Comparison of ENCODE assay signal across 11 cellular contexts in the genomic region with DNA sequence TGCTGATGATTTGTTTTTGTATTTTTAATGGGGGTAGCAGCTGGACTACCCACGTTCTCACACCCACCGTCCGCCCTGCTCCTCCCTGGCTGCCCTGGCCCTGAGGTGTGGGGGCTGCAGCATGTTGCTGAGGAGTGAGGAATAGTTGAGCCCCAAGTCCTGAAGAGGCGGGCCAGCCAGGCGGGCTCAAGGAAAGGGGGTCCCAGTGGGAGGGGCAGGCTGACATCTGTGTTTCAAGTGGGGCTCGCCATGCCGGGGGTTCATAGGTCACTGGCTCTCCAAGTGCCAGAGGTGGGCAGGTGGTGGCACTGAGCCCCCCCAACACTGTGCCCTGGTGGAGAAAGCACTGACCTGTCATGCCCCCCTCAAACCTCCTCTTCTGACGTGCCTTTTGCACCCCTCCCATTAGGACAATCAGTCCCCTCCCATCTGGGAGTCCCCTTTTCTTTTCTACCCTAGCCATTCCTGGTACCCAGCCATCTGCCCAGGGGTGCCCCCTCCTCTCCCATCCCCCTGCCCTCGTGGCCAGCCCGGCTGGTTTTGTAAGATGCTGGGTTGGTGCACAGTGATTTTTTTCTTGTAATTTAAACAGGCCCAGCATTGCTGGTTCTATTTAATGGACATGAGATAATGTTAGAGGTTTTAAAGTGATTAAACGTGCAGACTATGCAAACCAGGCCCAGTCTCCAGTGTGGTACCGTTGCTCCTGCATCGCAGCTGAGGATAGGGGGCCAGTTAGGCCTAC. TPM values are rescaled to one million over a fixed set of nuclear protein-coding genes. Genes with fewer than 3 reads are reported as not detected.
DNase-seq lines count a peak whose midpoint lies in the region; ATAC-seq, FAIRE-seq and TF ChIP-seq lines count a peak whose summit lies in the region.
"Had no signal": no experiment of that assay in that cellular context is flagged by ENCODE, and none has a peak within 500 bp of the region (broad histone marks: within the 10 kb centered on the region; RNA-seq: fewer than 3 reads in every experiment).

No MANE protein-coding gene starts in this region.

- peaks cover 10 to 67% of the 10 kb centered on the region in 2 experiments; a peak in 4 of 5 replicates for H3K4me1 ChIP-seq in K562 (replicated peaks in 1 of 2; ENCODE audit: control insufficient read depth in 2 of 2, insufficient read depth in 2 of 2, low read length in 2 of 2)
- H3K4me1 ChIP-seq in mesenchymal stem cell (ENCODE audit: control insufficient read depth, insufficient read depth, low read depth, low read length), result peaks cover 24% of the 10 kb centered on the region
- H3K4me1 ChIP-seq in subcutaneous abdominal adipose tissue (ENCODE audit: control insufficient read depth in 5 of 5, insufficient read depth in 5 of 5, low read length in 5 of 5), result peaks cover 5 to 44% (median 36%) of the 10 kb centered on the region in 5 donors

- H4K20me1 ChIP-seq in K562 (replicated peaks; ENCODE audit: control insufficient read depth, insufficient read depth, low read length), result peaks cover 6% of the 10 kb centered on the region; the same call in 1 of the 2 replicates

- H3K9me1 ChIP-seq in K562 (ENCODE audit: control insufficient read depth, insufficient read depth, low read length), result peaks cover 3% of the 10 kb centered on the region

- TF ChIP-seq RAD21 in K562 (CRISPR knock-in tag; conservative IDR thresholded peaks at IDR 0.05 in 1 of 2, IDR thresholded peaks at IDR 0.05 in 1 of 2), result no peak

- intact Hi-C loops in activated CD4-positive, alpha-beta T cell treated with anti-CD3 and anti-CD28 coated beads for 36 hours (cut with DNase I, micrococcal nuclease), result loop anchor here in 1 of 2 experiments (10.0 kb wide), 1 partner anchor 188 kb away; no protein-coding TSS in a partner anchor
- intact Hi-C loops in K562 (cut with micrococcal nuclease), result loop anchor here (10.0 kb wide), 1 partner anchor 558 kb away; no protein-coding TSS in a partner anchor

- H4K91ac ChIP-seq in mesenchymal stem cell (ENCODE audit: low read length), result peak overlapping the region; percentile 14

- no peak overlapping the region for H2BK12ac ChIP-seq in mesenchymal stem cell (ENCODE audit: low read length in 2 of 2)

- H3K79me2 ChIP-seq in K562 (ENCODE audit: control insufficient read depth, insufficient read depth, low read length), result no peaks in the 10 kb centered on the region

- POLR2A ChIA-PET in activated CD4-positive, alpha-beta T cell treated with anti-CD3 and anti-CD28 coated beads for 36 hours (lab: Charles Lee), result interaction anchor here (0.6 to 1.4 kb wide), 2 partner anchors 12 to 46 kb away, joined by 4 read pairs; no protein-coding TSS in a partner anchor
- POLR2A ChIA-PET in K562 (lab: Yijun Ruan, JAX) (interaction anchor here (0.6 to 1.5 kb wide), 4 partner anchors 19 to 166 kb away, joined by 4 to 5 read pairs (median 4); a partner anchor contains a TSS), WTC11 (lab: Charles Lee) (no interaction called here)

- H3K18ac ChIP-seq in mesenchymal stem cell (ENCODE audit: low read depth in 1 of 2, low read length in 2 of 2), result no peak overlapping the region

- H3K27ac ChIP-seq in K562 (ENCODE audit: extremely low read depth, low read depth, low read length), result no peak overlapping the region
- no peak overlapping the region for H3K27ac ChIP-seq in mesenchymal stem cell (ENCODE audit: low read length, poor library complexity, severe bottlenecking)
- H3K27ac ChIP-seq in subcutaneous abdominal adipose tissue (ENCODE audit: low read depth, low read length), result peak overlapping the region; percentile 89

- no peak overlapping the region for H3K4me2 ChIP-seq in K562 (ENCODE audit: insufficient read depth, low read length)
- H3K4me2 ChIP-seq in mesenchymal stem cell (ENCODE audit: low read length, poor library complexity, severe bottlenecking), result no peak overlapping the region

- in situ Hi-C loops in K562 (cut with MboI), result loop anchor here (10.0 kb wide), 1 partner anchor 568 kb away; no protein-coding TSS in a partner anchor

- H3K27ac Mint-ChIP-seq in activated CD4-positive, alpha-beta T cell treated with anti-CD3 and anti-CD28 coated beads for 36 hours, result no peak overlapping the region
- H3K27ac Mint-ChIP-seq in WTC11, result no peak overlapping the region

- TF ChIP-seq CTCF in K562 (IDR thresholded peaks at IDR 0.05 in 2 of 3, conservative IDR thresholded peaks at IDR 0.05 in 1 of 3; ENCODE audit: insufficient read depth in 2 of 3, low read depth in 1 of 3, low read length in 3 of 3) (no peak), WTC11 (IDR thresholded peaks at IDR 0.05) (no peak)

- peaks cover 12% of the 10 kb centered on the region for H3K4me1 Mint-ChIP-seq in activated CD4-positive, alpha-beta T cell treated with anti-CD3 and anti-CD28 coated beads for 36 hours
- peaks cover 22% of the 10 kb centered on the region for H3K4me1 Mint-ChIP-seq in WTC11

- no peak overlapping the region for H3K4ac ChIP-seq in mesenchymal stem cell (ENCODE audit: low read depth in 1 of 2, low read length in 2 of 2)

- H3K9me3 Mint-ChIP-seq in activated CD4-positive, alpha-beta T cell treated with anti-CD3 and anti-CD28 coated beads for 36 hours (ENCODE audit: low read depth), result no peaks in the 10 kb centered on the region
- no peaks in the 10 kb centered on the region for H3K9me3 Mint-ChIP-seq in WTC11
- H3K9me3 Mint-ChIP-seq: naive thymus-derived CD8-positive, alpha-beta T cell had no signal

- H3K36me3 Mint-ChIP-seq in activated CD4-positive, alpha-beta T cell treated with anti-CD3 and anti-CD28 coated beads for 36 hours (ENCODE audit: low read depth), result peaks cover 30% of the 10 kb centered on the region
- H3K36me3 Mint-ChIP-seq in WTC11, result peaks cover 15% of the 10 kb centered on the region; the same call in 1 of the 2 replicates

- peaks cover 3% of the 10 kb centered on the region for H3K27me3 Mint-ChIP-seq in activated CD4-positive, alpha-beta T cell treated with anti-CD3 and anti-CD28 coated beads for 36 hours
- no peaks in the 10 kb centered on the region for H3K27me3 Mint-ChIP-seq in WTC11 (ENCODE audit: low read depth)

- H2BK120ac ChIP-seq in mesenchymal stem cell (ENCODE audit: low read depth, low read length), result no peak overlapping the region

- 81% methylated on average over 10 of the region's 13 CpGs for WGBS in K562 (ENCODE audit: insufficient coverage, low coverage, missing lambda C conversion rate)
- 91% methylated on average over 13 of the region's 13 CpGs for WGBS in mesenchymal stem cell

- peaks cover 56% of the 10 kb centered on the region for H3K36me3 ChIP-seq in K562 (ENCODE audit: control insufficient read depth, insufficient read depth, low read length)
- peaks cover 58 to 62% of the 10 kb centered on the region in 2 experiments for H3K36me3 ChIP-seq in mesenchymal stem cell (ENCODE audit: control insufficient read depth in 1 of 2, insufficient read depth in 2 of 2, low read depth in 1 of 2, low read length in 2 of 2)
- peaks cover 0 to 61% (median 58%) of the 10 kb centered on the region in 5 donors for H3K36me3 ChIP-seq in subcutaneous abdominal adipose tissue (ENCODE audit: control insufficient read depth in 5 of 5, insufficient read depth in 5 of 5, low read length in 5 of 5)

- H2AFZ ChIP-seq in K562 (ENCODE audit: low read depth, low read length) (no peak overlapping the region), mesenchymal stem cell (ENCODE audit: low read depth, low read length) (no peak overlapping the region)

- no peak overlapping the region for H2BK5ac ChIP-seq in mesenchymal stem cell (ENCODE audit: low read depth, low read length, poor library complexity, severe bottlenecking)

- H3K9ac ChIP-seq in K562 (ENCODE audit: insufficient read depth in 1 of 2, low read depth in 2 of 2, low read length in 2 of 2) (peak overlapping the region in 1 of 2 experiments; percentile 64; a peak in 1 of 4 replicates), mesenchymal stem cell (ENCODE audit: low read length) (peak overlapping the region; percentile 93), subcutaneous abdominal adipose tissue (ENCODE audit: low read length in 5 of 5) (peak overlapping the region; percentile 75 to 92 (median 90))

- H2AK5ac ChIP-seq in mesenchymal stem cell (ENCODE audit: low read length, severe bottlenecking), result no peak overlapping the region

- no peak overlapping the region for H2BK15ac ChIP-seq in mesenchymal stem cell (ENCODE audit: low read depth, poor library complexity, severe bottlenecking)

- H4K8ac ChIP-seq in mesenchymal stem cell (ENCODE audit: low read length), result peak overlapping the region; percentile 98

- peak; percentile 0 for ATAC-seq in activated CD4-positive, alpha-beta T cell treated with anti-CD3 and anti-CD28 coated beads for 36 hours
- ATAC-seq in K562 (peak; percentile 4; the same call in 1 of the 3 replicates), WTC11 (no peak)
- ATAC-seq: naive thymus-derived CD8-positive, alpha-beta T cell had no signal

- H3K79me1 ChIP-seq in mesenchymal stem cell (replicated peaks; ENCODE audit: low read length, poor library complexity, severe bottlenecking), result peaks cover 19% of the 10 kb centered on the region

- no peak overlapping the region for H3K14ac ChIP-seq in mesenchymal stem cell (ENCODE audit: low read length in 2 of 2)

- DNase-seq in activated CD4-positive, alpha-beta T cell treated with anti-CD3 and anti-CD28 coated beads for 36 hours, result peak; percentile 32
- DNase-seq in activated CD4-positive, alpha-beta T cell treated with anti-CD3 and anti-CD28 coated beads, Interleukin-2, amount 50 U/mL, for 4 hours, result no peak
- DNase-seq in K562 (ENCODE audit: extremely low read depth in 1 of 4, low spot score in 3 of 4), result no peak
- DNase-seq in mesenchymal stem cell, result no peak
- DNase-seq in WTC11 (ENCODE audit: low spot score), result no peak
- DNase-seq in GM19239 (ENCODE audit: insufficient read length, low spot score), result no peak
- DNase-seq in DMS53 treated with DMSO at 0.1 percent for 48 hours (lab: John Stamatoyannopoulos, UW; ENCODE audit: unreplicated experiment), result no peak
- DNase-seq: GF-D8; naive thymus-derived CD8-positive, alpha-beta T cell had no signal

- BruUV-seq in K562 (replicated peaks; lab: Mats Ljungman, UMichigan), result no TSS peak

- CTCF ChIA-PET in activated CD4-positive, alpha-beta T cell treated with anti-CD3 and anti-CD28 coated beads for 36 hours (lab: Charles Lee), result interaction anchor here (0.5 to 2.4 kb wide), 2 partner anchors 71 to 741 kb away, joined by 3 to 7 read pairs; no protein-coding TSS in a partner anchor
- CTCF ChIA-PET in K562 (lab: Yijun Ruan, JAX; ENCODE audit: low intra/inter-chr PET ratio), result interaction anchor here (0.6 kb wide), 1 partner anchor 49 kb away, joined by 3 read pairs; no protein-coding TSS in a partner anchor
- CTCF ChIA-PET in WTC11 (lab: Charles Lee), result interaction anchor here (1.0 to 4.9 kb wide), 4 partner anchors 21 to 563 kb away, joined by 3 to 75 read pairs (median 25); a partner anchor contains a TSS

- TF ChIP-seq EP300 in K562 (IDR thresholded peaks at IDR 0.05; ENCODE audit: low read length), result no peak

- H3K4me3 Mint-ChIP-seq in activated CD4-positive, alpha-beta T cell treated with anti-CD3 and anti-CD28 coated beads for 36 hours, result no peak overlapping the region
- H3K4me3 Mint-ChIP-seq in WTC11, result no peak overlapping the region

- TF ChIP-seq POLR2A in K562 (conservative IDR thresholded peaks at IDR 0.05), result no peak

- H3K9me3 ChIP-seq in K562 (replicated peaks; ENCODE audit: control insufficient read depth, insufficient read depth, low read depth, low read length) (no peaks in the 10 kb centered on the region), mesenchymal stem cell (ENCODE audit: control insufficient read depth, low read length) (no peaks in the 10 kb centered on the region), subcutaneous abdominal adipose tissue (ENCODE audit: control insufficient read depth in 5 of 5, low read length in 5 of 5) (no peaks in the 10 kb centered on the region)

- FAIRE-seq in K562 (lab: Jason Lieb, UNC), result no peak
- FAIRE-seq in GM19239 (lab: Jason Lieb, UNC), result no peak
- FAIRE-seq: TTC549 had no signal

- H3K23ac ChIP-seq in mesenchymal stem cell (ENCODE audit: low read length in 2 of 2), result no peak overlapping the region

- H3K4me3 ChIP-seq in K562, result no peak overlapping the region
- no peak overlapping the region for H3K4me3 ChIP-seq in mesenchymal stem cell (ENCODE audit: insufficient read depth in 1 of 2, low read depth in 1 of 2, low read length in 2 of 2)
- H3K4me3 ChIP-seq in subcutaneous abdominal adipose tissue (ENCODE audit: low read depth in 1 of 5, low read length in 5 of 5), result peak overlapping the region in 2 of 5 donors; percentile 74 to 83

- H3K27me3 ChIP-seq in K562 (ENCODE audit: control insufficient read depth in 2 of 2, insufficient read depth in 2 of 2, low read length in 2 of 2) (no peaks in the 10 kb centered on the region), mesenchymal stem cell (ENCODE audit: control insufficient read depth in 1 of 2, insufficient read depth in 1 of 2, low read length in 2 of 2) (no peaks in the 10 kb centered on the region), subcutaneous abdominal adipose tissue (ENCODE audit: control insufficient read depth in 5 of 5, insufficient read depth in 4 of 5, low read length in 5 of 5) (no peaks in the 10 kb centered on the region)

RNA-seq across cellular contexts. Expression of a gene that starts 1.4 kb away (rescaled TPM):
- 10 to 100 TPM; 12.2 to 15.6 TPM for total RNA-seq in activated CD4-positive, alpha-beta T cell treated with anti-CD3 and anti-CD28 coated beads for 36 hours
- total RNA-seq in K562 (2011; cell fraction: chromatin; rRNA removed; ENCODE audit: low replicate concordance), result 3.7 and 18.5 TPM in 2 replicates
- 5.1 and 10.8 TPM in 2 replicates for total RNA-seq in K562 (2011; cell fraction: nucleolus; rRNA removed)
- 3.3 and 6.0 TPM in 2 replicates for total RNA-seq in K562 (2011; cell fraction: nucleoplasm; rRNA removed)
- total RNA-seq in K562 (2014; rRNA removed) (0.86 and 1.6 TPM in 2 replicates), K562 (2014; rRNA removed; fragmentation: Illumina TruSeq; extraction: Trizol) (0.73 and 1.1 TPM in 2 replicates), K562 (2015; rRNA removed; fragmentation: Illumina TruSeq; extraction: Trizol) (0.72 and 1.1 TPM in 2 replicates), K562 (2021) (1.3 and 2.6 TPM in 2 replicates), WTC11 (2021) (9.7 to 10.2 TPM (median 10.0 TPM) in 3 replicates)
- polyA plus RNA-seq in K562 (2011; rRNA removed) (0.38 and 1.0 TPM in 2 replicates), K562 (2014; fragmentation: Illumina TruSeq; extraction: Trizol) (0.55 and 0.66 TPM in 2 replicates), K562 (2014; fragmentation: Nextera tagmentation; extraction: Ambion mirVana) (under 1 TPM; 0.82 to 0.91 TPM), K562 (2014; rRNA removed) (0.78 and 2.5 TPM in 2 replicates)
- 0.83 and 1.2 TPM in 2 replicates for polyA plus RNA-seq in K562 (2011; cell fraction: cytosol; rRNA removed)
- polyA plus RNA-seq in K562 (2011; cell fraction: nucleus; rRNA removed), result 4.8 and 6.6 TPM in 2 replicates
- polyA plus RNA-seq in K562 (2012), result 1.1 and 2.8 TPM in 2 replicates
- 0.14 and 0.45 TPM in 2 replicates for polyA minus RNA-seq in K562 (2011; rRNA and poly(A)+ RNA removed)
- 0.86 and 2.5 TPM in 2 replicates for polyA minus RNA-seq in K562 (2011; cell fraction: cytosol; rRNA and poly(A)+ RNA removed)
- 4.0 and 4.3 TPM in 2 replicates for polyA minus RNA-seq in K562 (2011; cell fraction: nucleus; rRNA and poly(A)+ RNA removed)
- 5.5 TPM for polyA plus RNA-seq in mesenchymal stem cell (2013, experiment 1 of 2)
- polyA plus RNA-seq in mesenchymal stem cell (2013, experiment 2 of 2), result 5.3 TPM

RNA-seq across cellular contexts. Expression of a gene that starts 14.6 kb away (rescaled TPM):
- total RNA-seq in activated CD4-positive, alpha-beta T cell treated with anti-CD3 and anti-CD28 coated beads for 36 hours, result 100 to 1,000 TPM; 406 to 422 TPM
- total RNA-seq in K562 (2011; cell fraction: chromatin; rRNA removed; ENCODE audit: low replicate concordance), result 29.3 and 88.9 TPM in 2 replicates
- total RNA-seq in K562 (2011; cell fraction: nucleolus; rRNA removed), result 101 and 110 TPM in 2 replicates
- 63.1 TPM in 2 replicates for total RNA-seq in K562 (2011; cell fraction: nucleoplasm; rRNA removed)
- total RNA-seq in K562 (2014; rRNA removed) (49.9 and 69.9 TPM in 2 replicates), K562 (2014; rRNA removed; fragmentation: Illumina TruSeq; extraction: Trizol) (10.0 and 11.7 TPM in 2 replicates), K562 (2015; rRNA removed; fragmentation: Illumina TruSeq; extraction: Trizol) (34.8 and 36.0 TPM in 2 replicates), K562 (2021) (93.5 and 99.9 TPM in 2 replicates), WTC11 (2021) (36.8 to 46.3 TPM (median 38.6 TPM) in 3 replicates)
- polyA plus RNA-seq in K562 (2011; rRNA removed) (22.4 and 30.8 TPM in 2 replicates), K562 (2014; fragmentation: Illumina TruSeq; extraction: Trizol) (36.4 and 61.7 TPM in 2 replicates), K562 (2014; fragmentation: Nextera tagmentation; extraction: Ambion mirVana) (1 to 10 TPM in 1 of 2 experiments, under 1 TPM in 1; 0.92 to 1.1 TPM), K562 (2014; rRNA removed) (49.1 and 50.3 TPM in 2 replicates)
- polyA plus RNA-seq in K562 (2011; cell fraction: cytosol; rRNA removed), result 31.2 and 60.1 TPM in 2 replicates
- 42.7 and 71.3 TPM in 2 replicates for polyA plus RNA-seq in K562 (2011; cell fraction: nucleus; rRNA removed)
- polyA plus RNA-seq in K562 (2012), result 74.8 and 95.4 TPM in 2 replicates
- polyA minus RNA-seq in K562 (2011; rRNA and poly(A)+ RNA removed), result 12.3 and 17.9 TPM in 2 replicates
- polyA minus RNA-seq in K562 (2011; cell fraction: cytosol; rRNA and poly(A)+ RNA removed), result 47.5 and 65.9 TPM in 2 replicates
- 24.6 and 32.0 TPM in 2 replicates for polyA minus RNA-seq in K562 (2011; cell fraction: nucleus; rRNA and poly(A)+ RNA removed)
- 58.9 TPM for polyA plus RNA-seq in mesenchymal stem cell (2013, experiment 1 of 2)
- polyA plus RNA-seq in mesenchymal stem cell (2013, experiment 2 of 2), result 58.5 TPM

RNA-seq across cellular contexts. Expression of a gene that starts 20.1 kb away (rescaled TPM):
- 100 to 1,000 TPM in 1 of 2 experiments, 10 to 100 TPM in 1; 76.6 to 104 TPM for total RNA-seq in activated CD4-positive, alpha-beta T cell treated with anti-CD3 and anti-CD28 coated beads for 36 hours
- 447 and 1,128 TPM in 2 replicates for total RNA-seq in K562 (2011; cell fraction: chromatin; rRNA removed; ENCODE audit: low replicate concordance)
- total RNA-seq in K562 (2011; cell fraction: nucleolus; rRNA removed), result 692 and 704 TPM in 2 replicates
- total RNA-seq in K562 (2011; cell fraction: nucleoplasm; rRNA removed), result 460 and 506 TPM in 2 replicates
- 35.0 and 53.7 TPM in 2 replicates for total RNA-seq in K562 (2014; rRNA removed)
- 20.6 and 25.0 TPM in 2 replicates for total RNA-seq in K562 (2014; rRNA removed; fragmentation: Illumina TruSeq; extraction: Trizol)
- 43.3 and 43.4 TPM in 2 replicates for total RNA-seq in K562 (2015; rRNA removed; fragmentation: Illumina TruSeq; extraction: Trizol)
- total RNA-seq in K562 (2021), result 116 and 151 TPM in 2 replicates
- polyA plus RNA-seq in K562 (2011; rRNA removed), result 71.7 and 195 TPM in 2 replicates
- polyA plus RNA-seq in K562 (2011; cell fraction: cytosol; rRNA removed), result 119 and 133 TPM in 2 replicates
- polyA plus RNA-seq in K562 (2011; cell fraction: nucleus; rRNA removed), result 1,870 and 1,995 TPM in 2 replicates
- polyA plus RNA-seq in K562 (2012), result 92.0 and 210 TPM in 2 replicates
- polyA plus RNA-seq in K562 (2014; fragmentation: Illumina TruSeq; extraction: Trizol), result 130 and 131 TPM in 2 replicates
- polyA plus RNA-seq in K562 (2014; fragmentation: Nextera tagmentation; extraction: Ambion mirVana), result 10 to 100 TPM in 1 of 2 experiments, 1 to 10 TPM in 1; 7.3 to 13.7 TPM
- polyA plus RNA-seq in K562 (2014; rRNA removed), result 114 and 121 TPM in 2 replicates
- 30.7 and 41.4 TPM in 2 replicates for polyA minus RNA-seq in K562 (2011; rRNA and poly(A)+ RNA removed)
- polyA minus RNA-seq in K562 (2011; cell fraction: cytosol; rRNA and poly(A)+ RNA removed), result 71.5 and 84.4 TPM in 2 replicates
- 264 and 379 TPM in 2 replicates for polyA minus RNA-seq in K562 (2011; cell fraction: nucleus; rRNA and poly(A)+ RNA removed)
- polyA plus RNA-seq in mesenchymal stem cell (2013, experiment 1 of 2), result 23.9 TPM
- 23.2 TPM for polyA plus RNA-seq in mesenchymal stem cell (2013, experiment 2 of 2)
- total RNA-seq in WTC11 (2021), result 27.9 to 31.5 TPM (median 31.0 TPM) in 3 replicates

RNA-seq across cellular contexts. Expression of a gene that starts 49.4 kb away (rescaled TPM):
- total RNA-seq in activated CD4-positive, alpha-beta T cell treated with anti-CD3 and anti-CD28 coated beads for 36 hours, result 10 to 100 TPM; 34.2 to 41.2 TPM
- total RNA-seq in K562 (2011; cell fraction: chromatin; rRNA removed; ENCODE audit: low replicate concordance), result 27.3 and 60.3 TPM in 2 replicates
- 59.5 and 62.4 TPM in 2 replicates for total RNA-seq in K562 (2011; cell fraction: nucleolus; rRNA removed)
- 46.9 and 47.9 TPM in 2 replicates for total RNA-seq in K562 (2011; cell fraction: nucleoplasm; rRNA removed)
- 54.1 and 64.9 TPM in 2 replicates for total RNA-seq in K562 (2014; rRNA removed)
- 28.2 and 33.0 TPM in 2 replicates for total RNA-seq in K562 (2014; rRNA removed; fragmentation: Illumina TruSeq; extraction: Trizol)
- 36.6 and 36.9 TPM in 2 replicates for total RNA-seq in K562 (2015; rRNA removed; fragmentation: Illumina TruSeq; extraction: Trizol)
- total RNA-seq in K562 (2021), result 42.6 and 43.0 TPM in 2 replicates
- polyA plus RNA-seq in K562 (2011; rRNA removed), result 30.8 and 33.4 TPM in 2 replicates
- 37.1 and 49.7 TPM in 2 replicates for polyA plus RNA-seq in K562 (2011; cell fraction: cytosol; rRNA removed)
- 37.0 and 41.5 TPM in 2 replicates for polyA plus RNA-seq in K562 (2011; cell fraction: nucleus; rRNA removed)
- polyA plus RNA-seq in K562 (2012), result 29.7 and 31.4 TPM in 2 replicates
- 51.7 and 54.2 TPM in 2 replicates for polyA plus RNA-seq in K562 (2014; fragmentation: Illumina TruSeq; extraction: Trizol)
- 10 to 100 TPM; 14.9 to 21.3 TPM for polyA plus RNA-seq in K562 (2014; fragmentation: Nextera tagmentation; extraction: Ambion mirVana)
- 55.8 and 65.8 TPM in 2 replicates for polyA plus RNA-seq in K562 (2014; rRNA removed)
- polyA minus RNA-seq in K562 (2011; rRNA and poly(A)+ RNA removed), result 21.5 and 26.2 TPM in 2 replicates
- 10.3 and 15.1 TPM in 2 replicates for polyA minus RNA-seq in K562 (2011; cell fraction: cytosol; rRNA and poly(A)+ RNA removed)
- polyA minus RNA-seq in K562 (2011; cell fraction: nucleus; rRNA and poly(A)+ RNA removed), result 28.9 and 44.4 TPM in 2 replicates
- 7.3 TPM for polyA plus RNA-seq in mesenchymal stem cell (2013, experiment 1 of 2)
- 7.2 TPM for polyA plus RNA-seq in mesenchymal stem cell (2013, experiment 2 of 2)
- total RNA-seq in WTC11 (2021), result 16.4 to 23.6 TPM (median 21.7 TPM) in 3 replicates

RNA-seq across cellular contexts. Expression of a gene that starts 52.1 kb away (rescaled TPM):
- 10 to 100 TPM; 51.4 to 65.6 TPM for total RNA-seq in activated CD4-positive, alpha-beta T cell treated with anti-CD3 and anti-CD28 coated beads for 36 hours
- total RNA-seq in K562 (2011; cell fraction: chromatin; rRNA removed; ENCODE audit: low replicate concordance), result 131 and 331 TPM in 2 replicates
- 205 and 228 TPM in 2 replicates for total RNA-seq in K562 (2011; cell fraction: nucleolus; rRNA removed)
- 113 and 152 TPM in 2 replicates for total RNA-seq in K562 (2011; cell fraction: nucleoplasm; rRNA removed)
- total RNA-seq in K562 (2014; rRNA removed) (59.8 and 65.2 TPM in 2 replicates), K562 (2014; rRNA removed; fragmentation: Illumina TruSeq; extraction: Trizol) (19.2 and 22.6 TPM in 2 replicates), K562 (2015; rRNA removed; fragmentation: Illumina TruSeq; extraction: Trizol) (47.7 and 52.5 TPM in 2 replicates), K562 (2021) (79.0 and 79.3 TPM in 2 replicates), WTC11 (2021) (92.1 to 102 TPM (median 101 TPM) in 3 replicates)
- polyA plus RNA-seq in K562 (2011; rRNA removed) (43.7 and 56.7 TPM in 2 replicates), K562 (2014; fragmentation: Illumina TruSeq; extraction: Trizol) (35.7 and 46.7 TPM in 2 replicates), K562 (2014; fragmentation: Nextera tagmentation; extraction: Ambion mirVana) (10 to 100 TPM; 22.4 to 23.1 TPM), K562 (2014; rRNA removed) (54.5 and 55.5 TPM in 2 replicates)
- polyA plus RNA-seq in K562 (2011; cell fraction: cytosol; rRNA removed), result 46.7 and 62.9 TPM in 2 replicates
- polyA plus RNA-seq in K562 (2011; cell fraction: nucleus; rRNA removed), result 163 and 164 TPM in 2 replicates
- 75.1 and 75.7 TPM in 2 replicates for polyA plus RNA-seq in K562 (2012)
- 51.9 and 58.7 TPM in 2 replicates for polyA minus RNA-seq in K562 (2011; rRNA and poly(A)+ RNA removed)
- polyA minus RNA-seq in K562 (2011; cell fraction: cytosol; rRNA and poly(A)+ RNA removed), result 50.4 and 51.9 TPM in 2 replicates
- polyA minus RNA-seq in K562 (2011; cell fraction: nucleus; rRNA and poly(A)+ RNA removed), result 51.0 and 77.4 TPM in 2 replicates
- polyA plus RNA-seq in mesenchymal stem cell (2013, experiment 1 of 2), result 30.4 TPM
- polyA plus RNA-seq in mesenchymal stem cell (2013, experiment 2 of 2), result 28.6 TPM
